ENCODE assay signal across 1 cellular context in the genomic region with DNA sequence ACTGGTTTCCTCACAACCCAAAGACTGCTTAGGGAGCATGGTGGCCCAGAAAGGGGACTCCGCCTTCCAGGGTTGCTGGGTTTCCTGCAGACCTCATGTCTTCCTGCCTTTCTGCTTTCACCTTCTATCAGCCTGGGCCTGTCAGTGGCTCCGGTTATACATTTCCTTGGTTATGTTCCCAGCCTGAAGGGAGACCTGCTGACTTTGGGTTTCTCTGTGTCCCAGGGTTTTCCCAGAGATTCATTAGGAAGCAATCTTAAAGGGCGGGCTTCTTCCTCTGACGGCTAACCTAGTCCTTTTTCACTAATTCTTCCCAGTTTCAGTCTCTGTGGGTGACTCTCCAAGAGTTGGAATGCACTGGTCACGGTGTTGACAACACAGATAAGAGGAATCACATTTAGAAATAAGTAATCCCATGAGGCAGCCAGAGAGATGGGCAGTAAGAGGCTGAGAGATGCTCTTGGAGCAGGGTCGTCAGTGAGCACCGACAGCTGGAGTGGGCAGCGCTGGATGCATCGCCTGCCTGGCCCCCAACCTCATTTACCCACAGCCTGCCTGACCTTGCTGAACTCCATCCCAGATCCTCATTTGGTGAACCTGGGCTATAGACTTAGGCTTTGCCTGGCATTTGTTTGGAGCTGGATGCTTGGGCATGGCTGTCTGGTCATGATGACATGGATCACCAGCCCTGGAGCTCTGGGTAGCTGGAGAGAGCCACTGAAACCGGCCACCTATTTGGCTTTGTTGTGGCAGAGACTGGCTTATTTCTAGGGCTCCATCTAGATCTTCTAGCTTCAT.
TF ChIP-seq lines count a peak whose summit lies in the region.

No MANE protein-coding gene starts in this region.

TF ChIP-seq in GM23338, 12 proteins besides CTCF, POLR2A, EP300 and RAD21 (continued from another document):
- TF ChIP-seq, protein P1, sequence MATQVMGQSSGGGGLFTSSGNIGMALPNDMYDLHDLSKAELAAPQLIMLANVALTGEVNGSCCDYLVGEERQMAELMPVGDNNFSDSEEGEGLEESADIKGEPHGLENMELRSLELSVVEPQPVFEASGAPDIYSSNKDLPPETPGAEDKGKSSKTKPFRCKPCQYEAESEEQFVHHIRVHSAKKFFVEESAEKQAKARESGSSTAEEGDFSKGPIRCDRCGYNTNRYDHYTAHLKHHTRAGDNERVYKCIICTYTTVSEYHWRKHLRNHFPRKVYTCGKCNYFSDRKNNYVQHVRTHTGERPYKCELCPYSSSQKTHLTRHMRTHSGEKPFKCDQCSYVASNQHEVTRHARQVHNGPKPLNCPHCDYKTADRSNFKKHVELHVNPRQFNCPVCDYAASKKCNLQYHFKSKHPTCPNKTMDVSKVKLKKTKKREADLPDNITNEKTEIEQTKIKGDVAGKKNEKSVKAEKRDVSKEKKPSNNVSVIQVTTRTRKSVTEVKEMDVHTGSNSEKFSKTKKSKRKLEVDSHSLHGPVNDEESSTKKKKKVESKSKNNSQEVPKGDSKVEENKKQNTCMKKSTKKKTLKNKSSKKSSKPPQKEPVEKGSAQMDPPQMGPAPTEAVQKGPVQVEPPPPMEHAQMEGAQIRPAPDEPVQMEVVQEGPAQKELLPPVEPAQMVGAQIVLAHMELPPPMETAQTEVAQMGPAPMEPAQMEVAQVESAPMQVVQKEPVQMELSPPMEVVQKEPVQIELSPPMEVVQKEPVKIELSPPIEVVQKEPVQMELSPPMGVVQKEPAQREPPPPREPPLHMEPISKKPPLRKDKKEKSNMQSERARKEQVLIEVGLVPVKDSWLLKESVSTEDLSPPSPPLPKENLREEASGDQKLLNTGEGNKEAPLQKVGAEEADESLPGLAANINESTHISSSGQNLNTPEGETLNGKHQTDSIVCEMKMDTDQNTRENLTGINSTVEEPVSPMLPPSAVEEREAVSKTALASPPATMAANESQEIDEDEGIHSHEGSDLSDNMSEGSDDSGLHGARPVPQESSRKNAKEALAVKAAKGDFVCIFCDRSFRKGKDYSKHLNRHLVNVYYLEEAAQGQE (IDR thresholded peaks at IDR 0.05; ENCODE audit: unreplicated experiment): no peak
- TF ChIP-seq EZH2phosphoT487 (IDR thresholded peaks at IDR 0.05; ENCODE audit: unreplicated experiment): no peak
- TF ChIP-seq NANOG (IDR thresholded peaks at IDR 0.05; ENCODE audit: borderline replicate concordance): no peak
- TF ChIP-seq ZNF331 (CRISPR knock-in tag; IDR thresholded peaks at IDR 0.05; ENCODE audit: low read depth): no peak
TF ChIP-seq in GM23338: peak in this region for 0.
